ENCODE assay signal across 8 cellular contexts in the genomic region with DNA sequence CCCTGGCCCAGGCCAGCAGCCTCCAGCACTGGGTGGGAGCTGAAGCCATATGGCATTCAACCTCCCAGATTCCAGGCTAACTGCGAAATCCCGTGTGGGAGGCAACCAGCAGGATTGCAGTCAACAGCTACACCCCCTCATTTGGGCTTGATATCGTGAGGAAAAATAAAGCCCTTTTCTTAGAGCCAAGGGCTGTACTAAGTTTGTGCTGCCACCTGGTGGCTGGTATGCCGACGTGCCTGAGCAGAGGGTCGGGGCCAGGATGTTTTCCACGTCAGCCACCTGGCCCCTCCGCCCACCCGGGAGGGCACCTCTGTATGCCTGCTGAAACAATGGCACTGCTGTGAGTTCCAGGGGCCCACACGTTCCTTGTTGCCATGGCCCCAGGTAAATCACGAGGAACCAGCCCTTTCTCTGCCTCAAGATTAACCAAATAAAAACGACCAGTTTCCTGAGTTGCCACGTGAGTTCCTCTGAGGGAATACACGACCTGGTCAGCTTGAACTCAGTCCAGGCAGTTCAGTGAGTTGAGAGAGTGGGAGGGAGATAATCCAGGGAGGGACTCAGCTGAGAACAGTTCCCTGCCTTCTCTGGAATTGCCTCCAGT. TPM values are rescaled to one million over a fixed set of nuclear protein-coding genes. Genes with fewer than 3 reads are reported as not detected.
DNase-seq lines count a peak whose midpoint lies in the region; ATAC-seq and TF ChIP-seq lines count a peak whose summit lies in the region.

No MANE protein-coding gene starts in this region.

- no peak for ATAC-seq in HG03175 (IDR thresholded peaks at IDR 0.05; ENCODE audit: unreplicated experiment)

- peak; percentile 33 for DNase-seq in NK-92 treated with Interleukin-12 subunit alpha and Interleukin-12 subunit beta, amount 100 ng/mL, for 24 hours (lab: John Stamatoyannopoulos, UW)
- DNase-seq in NK-92 (lab: John Stamatoyannopoulos, UW; ENCODE audit: unreplicated experiment) (no peak), NCI-H460 (ENCODE audit: extremely low read depth, low read depth) (peak; percentile 39), endothelial cell (ENCODE audit: low spot score) (peak; percentile 81), mesothelial cell of epicardium (ENCODE audit: low spot score in 2 of 2, unreplicated experiment in 2 of 2) (peak; percentile 71 to 88)
- DNase-seq in activated CD8-positive, alpha-beta memory T cell treated with anti-CD3 and anti-CD28 coated beads for 48 hours (ENCODE audit: low read depth in 2 of 3, low spot score in 2 of 3) = peak; percentile 19 to 42 (median 35)
- peak; percentile 46 to 59 for DNase-seq in stimulated activated CD8-positive, alpha-beta memory T cell treated with anti-CD3 and anti-CD28 coated beads, Interleukin-2, amount 100 ng/mL, for 48 hours (ENCODE audit: low read depth in 2 of 2)

- peak; percentile 99 for TF ChIP-seq CTCF in endothelial cell (IDR thresholded peaks at IDR 0.05; ENCODE audit: unreplicated experiment)
- peak; percentile 96 for TF ChIP-seq CTCF in mesothelial cell of epicardium (IDR thresholded peaks at IDR 0.05; ENCODE audit: unreplicated experiment)

- H3K9me3 Mint-ChIP-seq in endothelial cell (ENCODE audit: unreplicated experiment) = no peaks in the 10 kb centered on the region
- H3K9me3 Mint-ChIP-seq in mesothelial cell of epicardium = peaks cover 6% of the 10 kb centered on the region

- H3K36me3 Mint-ChIP-seq in endothelial cell (ENCODE audit: low read depth, unreplicated experiment) = peaks cover 22% of the 10 kb centered on the region
- H3K36me3 Mint-ChIP-seq in mesothelial cell of epicardium = peaks cover 61% of the 10 kb centered on the region

- H3K4me3 Mint-ChIP-seq in endothelial cell (ENCODE audit: unreplicated experiment) = peak overlapping the region; percentile 31
- peak overlapping the region; percentile 8 for H3K4me3 Mint-ChIP-seq in mesothelial cell of epicardium

- H3K4me1 Mint-ChIP-seq in endothelial cell (ENCODE audit: unreplicated experiment) (no peaks in the 10 kb centered on the region), mesothelial cell of epicardium (peaks cover 12% of the 10 kb centered on the region)

- peak overlapping the region; percentile 86 for H3K27ac Mint-ChIP-seq in endothelial cell (ENCODE audit: unreplicated experiment)
- H3K27ac Mint-ChIP-seq in mesothelial cell of epicardium = peak overlapping the region; percentile 95

- H3K27me3 Mint-ChIP-seq in endothelial cell (ENCODE audit: unreplicated experiment) (peaks cover 7% of the 10 kb centered on the region), mesothelial cell of epicardium (ENCODE audit: low read depth) (no peaks in the 10 kb centered on the region)

RNA-seq across cellular contexts. Expression of gene TMEM98, which starts 9.0 kb away (rescaled TPM):
- 7.0 and 8.8 TPM in 2 replicates for total RNA-seq in NCI-H460 (2014; rRNA removed; shearing (Covaris generic))
- polyA plus RNA-seq in NCI-H460 (2014; cell fraction: nucleus; rRNA removed) = 4.8 and 19.2 TPM in 2 replicates
- 84.2 TPM for total RNA-seq in endothelial cell (ENCODE audit: unreplicated experiment)
- 205 to 216 TPM (median 206 TPM) in 3 replicates for total RNA-seq in mesothelial cell of epicardium

RNA-seq across cellular contexts. Expression of gene SPACA3, which starts 54.6 kb away (rescaled TPM):
- not detected in 2 replicates for total RNA-seq in NCI-H460 (2014; rRNA removed; shearing (Covaris generic))
- not detected in 2 replicates for polyA plus RNA-seq in NCI-H460 (2014; cell fraction: nucleus; rRNA removed)
- total RNA-seq in endothelial cell (ENCODE audit: unreplicated experiment) (not detected), mesothelial cell of epicardium (not detected in 3 replicates)
